ENCODE assay signal across 8 cellular contexts in genomic region chr17:1108560-1108809, GRCh38.
DNase-seq lines count a peak whose midpoint lies in the region; ATAC-seq and TF ChIP-seq lines count a peak whose summit lies in the region.

No MANE protein-coding gene starts in this region.

- POLR2A ChIA-PET in WTC11 (lab: Charles Lee), result no interaction called here

- H3K27me3 ChIP-seq in heart right ventricle, result no peaks in the 10 kb centered on the region

- 0% methylated on average over 19 of the region's 19 CpGs for WGBS in heart right ventricle, 2 donors

- DNase-seq in activated T-cell treated with anti-CD3 and anti-CD28 coated beads, Interleukin-2, amount 50 U/mL, for 4 hours, result no peak
- DNase-seq in activated T-cell treated with anti-CD3 and anti-CD28 coated beads, Interleukin-2, amount 50 U/mL, for 48 hours, result no peak
- peak; percentile 46 for DNase-seq in WTC11 (ENCODE audit: low spot score)
- DNase-seq in heart right ventricle, result no peak
- DNase-seq in skeletal muscle cell (ENCODE audit: low read depth), result no peak
- DNase-seq in cerebellar nuclear complex (lab: John Stamatoyannopoulos, UW), result no peak
- DNase-seq in NCI-H510A treated with DMSO at 0.1 percent for 48 hours (lab: John Stamatoyannopoulos, UW), result no peak
- DNase-seq in central memory CD4-positive, alpha-beta T cell, result no peak

- H3K27me3 Mint-ChIP-seq in activated T-cell treated with anti-CD3 and anti-CD28 coated beads, Interleukin-2, amount 50 U/mL, for 4 hours (ENCODE audit: low read depth), result no peaks in the 10 kb centered on the region
- H3K27me3 Mint-ChIP-seq in WTC11 (ENCODE audit: low read depth), result peaks cover 12% of the 10 kb centered on the region

- H3K4me1 Mint-ChIP-seq in activated T-cell treated with anti-CD3 and anti-CD28 coated beads, Interleukin-2, amount 50 U/mL, for 4 hours (ENCODE audit: low read depth), result peaks cover 43% of the 10 kb centered on the region
- H3K4me1 Mint-ChIP-seq in WTC11, result peaks cover 32% of the 10 kb centered on the region

- CTCF ChIA-PET in WTC11 (lab: Charles Lee), result interaction anchor here (0.9 to 2.4 kb wide), 6 partner anchors 14 to 79 kb away, joined by 3 to 18 read pairs (median 5); no protein-coding TSS in a partner anchor

- peaks cover 0 to 4% (median 0%) of the 10 kb centered on the region in 9 donors for H3K36me3 ChIP-seq in heart right ventricle

- peaks cover 5% of the 10 kb centered on the region for H3K36me3 Mint-ChIP-seq in activated T-cell treated with anti-CD3 and anti-CD28 coated beads, Interleukin-2, amount 50 U/mL, for 4 hours (ENCODE audit: insufficient read depth)
- no peaks in the 10 kb centered on the region for H3K36me3 Mint-ChIP-seq in WTC11

- H3K9me3 ChIP-seq in heart right ventricle, result no peaks in the 10 kb centered on the region

- intact Hi-C loops in heart right ventricle (cut with DNase I), result loop anchor here in 2 of 10 donors (5.0 kb wide), 2 partner anchors 41 to 51 kb away; no protein-coding TSS in a partner anchor

- no peak for TF ChIP-seq CTCF in WTC11 (IDR thresholded peaks at IDR 0.05)
- no peak for TF ChIP-seq CTCF in heart right ventricle (IDR thresholded peaks at IDR 0.05)

- H3K4me3 ChIP-seq in heart right ventricle (peak overlapping the region; percentile 45 to 92 (median 74)), skeletal muscle cell (ENCODE audit: low read depth, low read length) (peak overlapping the region; percentile 67)

- peak overlapping the region; percentile 78 for H3K4me3 Mint-ChIP-seq in activated T-cell treated with anti-CD3 and anti-CD28 coated beads, Interleukin-2, amount 50 U/mL, for 4 hours
- peak overlapping the region; percentile 62 for H3K4me3 Mint-ChIP-seq in WTC11

- H3K9me3 Mint-ChIP-seq in activated T-cell treated with anti-CD3 and anti-CD28 coated beads, Interleukin-2, amount 50 U/mL, for 4 hours, result no peaks in the 10 kb centered on the region
- no peaks in the 10 kb centered on the region for H3K9me3 Mint-ChIP-seq in WTC11

- H3K27ac Mint-ChIP-seq in WTC11, result no peak overlapping the region

- H3K4me1 ChIP-seq in heart right ventricle, result peaks cover 38 to 95% (median 78%) of the 10 kb centered on the region in 9 donors

- no peak for ATAC-seq in activated T-cell treated with anti-CD3 and anti-CD28 coated beads, Interleukin-2, amount 50 U/mL, for 4 hours
- peak; percentile 22 for ATAC-seq in WTC11
- peak in 6 of 8 donors; percentile 1 to 18 (median 10) for ATAC-seq in heart right ventricle

- H3K27ac ChIP-seq in heart right ventricle, result peak overlapping the region; percentile 93 to 98 (median 97)

TF ChIP-seq in WTC11, 78 proteins besides CTCF, POLR2A, EP300 and RAD21:
- TF ChIP-seq FOXK1 (CRISPR knock-in tag; IDR thresholded peaks at IDR 0.05) (peak; percentile 42), SOX15 (CRISPR knock-in tag; IDR thresholded peaks at IDR 0.05) (no peak), USF1 (CRISPR knock-in tag; IDR thresholded peaks at IDR 0.05) (no peak), NR1H2 (CRISPR knock-in tag; IDR thresholded peaks at IDR 0.05) (no peak), CREM (CRISPR knock-in tag; IDR thresholded peaks at IDR 0.05) (0 out of 2 replicates have a peak, but pooled peaks have one; percentile 23)

Comparison
In these comparisons a context has a peak if more than half of its experiments do, and no peak if none do; other contexts are left out.
1. ATAC-seq: peak in WTC11 (single experiment) and heart right ventricle (6 of 8); none in activated T-cell treated with anti-CD3 and anti-CD28 coated beads, Interleukin-2, amount 50 U/mL, for 4 hours (0 of 2).